Comparison of ENCODE assay signal across 25 cellular contexts in the genomic region with DNA sequence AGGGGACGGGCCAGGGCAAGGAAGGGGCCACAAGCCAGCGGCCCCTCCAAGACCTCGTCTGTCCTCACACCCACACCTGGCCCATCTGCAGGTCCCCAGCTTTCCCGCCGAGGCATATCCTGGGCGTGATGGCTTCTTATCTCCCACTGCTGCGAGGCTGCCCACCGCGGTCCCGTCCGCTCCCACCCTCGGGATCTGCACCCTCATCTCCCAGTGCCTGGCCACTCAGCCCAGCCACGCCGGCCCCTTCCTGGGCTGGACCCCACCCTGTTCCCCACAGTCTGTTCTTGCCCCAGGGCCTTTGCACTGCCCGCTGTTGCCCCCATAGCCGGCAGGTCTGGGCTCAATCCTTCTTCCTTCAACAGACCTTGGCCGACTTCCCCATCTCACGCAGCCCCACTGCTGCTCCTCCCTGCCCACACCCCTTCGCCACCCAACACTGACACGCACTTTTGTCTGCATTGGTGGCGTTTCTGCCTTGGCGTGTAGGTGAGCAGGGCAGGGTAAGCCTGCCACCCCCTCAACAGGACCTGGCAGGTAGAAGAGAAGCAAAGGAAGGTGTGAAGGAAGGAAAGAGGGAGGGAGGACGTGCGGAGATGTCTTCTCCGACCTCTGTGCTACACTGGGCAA.
"Had no signal": no experiment of that assay in that cellular context is flagged by ENCODE, and none has a peak within 500 bp of the region (broad histone marks: within the 10 kb centered on the region; RNA-seq: fewer than 3 reads in every experiment).

No MANE protein-coding gene starts in this region.

- H3K27me3 ChIP-seq: colonic mucosa had no signal

- H3K4me3 ChIP-seq: colonic mucosa, dorsolateral prefrontal cortex, SJCRH30, thoracic aorta had no signal

- H3K4me1 ChIP-seq: colonic mucosa, parathyroid adenoma, SJCRH30 had no signal

- H3K27ac ChIP-seq: colonic mucosa, dorsolateral prefrontal cortex, parathyroid adenoma, SJCRH30, thoracic aorta, WERI-Rb-1 had no signal

- ATAC-seq: activated T-helper 17 cell treated with anti-CD3 and anti-CD28 coated beads, Interleukin-2, amount 50 U/mL, for 72 hours; effector memory CD8-positive, alpha-beta T cell; esophagus mucosa; left colon; T-cell had no signal

- H3K36me3 ChIP-seq: colonic mucosa, SJCRH30, thoracic aorta, WERI-Rb-1 had no signal

- H3K9me3 ChIP-seq: colonic mucosa, SJCRH30, thoracic aorta had no signal

- DNase-seq: activated CD4-positive, alpha-beta T cell treated with anti-CD3 and anti-CD28 coated beads, Interleukin-2, amount 10 ng/mL, durations not matched to agents 7 days and 5 days; activated CD4-positive, CD25-positive, alpha-beta regulatory T cell treated with anti-CD3 and anti-CD28 coated beads, Interleukin-2, amount 50 U/mL, for 72 hours; activated CD8-positive, alpha-beta memory T cell treated with anti-CD3 and anti-CD28 coated beads for 24 hours; activated CD8-positive, alpha-beta memory T cell treated with anti-CD3 and anti-CD28 coated beads, Interleukin-2, amount 50 U/mL, for 4 hours; activated naive CD8-positive, alpha-beta T cell treated with anti-CD3 and anti-CD28 coated beads for 36 hours; activated T-cell treated with anti-CD3 and anti-CD28 coated beads, Interleukin-2, amount 50 U/mL, for 24 hours; amygdala; caudate nucleus; colonic mucosa; effector memory CD8-positive, alpha-beta T cell; foreskin melanocyte; hippocampal formation; left colon; midbrain; nucleus accumbens; SJCRH30; stimulated activated CD4-positive, alpha-beta T cell treated with anti-CD3 and anti-CD28 coated beads, Interleukin-4, amount 100 ng/mL, for 24 hours; stimulated activated naive CD4-positive, alpha-beta T cell treated with Interleukin-2 at 50 U/mL for 16 hours; T-cell; WERI-Rb-1 had no signal
